ENCODE assay signal across 8 cellular contexts in genomic region chr2:37570773-37571570, GRCh38.
DNase-seq lines count a peak whose midpoint lies in the region; ATAC-seq and TF ChIP-seq lines count a peak whose summit lies in the region.

No MANE protein-coding gene starts in this region.

- H3K4me3 Mint-ChIP-seq in T-helper 2 cell treated with Interferon-gamma antibody and Interleukin-4, amounts not matched to agents 5 μg/mL and 100 μg/mL, for 36 hours = no peak overlapping the region

- no peaks in the 10 kb centered on the region for H3K9me3 Mint-ChIP-seq in T-helper 2 cell treated with Interferon-gamma antibody and Interleukin-4, amounts not matched to agents 5 μg/mL and 100 μg/mL, for 36 hours

- peaks cover 18% of the 10 kb centered on the region for H3K4me1 Mint-ChIP-seq in T-helper 2 cell treated with Interferon-gamma antibody and Interleukin-4, amounts not matched to agents 5 μg/mL and 100 μg/mL, for 36 hours (ENCODE audit: low read depth)

- no peaks in the 10 kb centered on the region for H3K27me3 ChIP-seq in left lung

- DNase-seq in activated T-cell treated with anti-CD3 and anti-CD28 coated beads for 48 hours (ENCODE audit: low read depth) (peak; percentile 57), activated T-cell treated with anti-CD3 and anti-CD28 coated beads for 4 hours (no peak), left lung (no peak), substantia nigra (lab: John Stamatoyannopoulos, UW) (no peak), ecto neural progenitor cell (ENCODE audit: low spot score) (no peak), SIG-M5 (lab: John Stamatoyannopoulos, UW) (no peak)
- peak; percentile 62 for DNase-seq in T-helper 2 cell treated with Interferon-gamma antibody and Interleukin-4, amounts not matched to agents 5 μg/mL and 100 μg/mL, for 36 hours (ENCODE audit: low spot score)

- TF ChIP-seq CTCF in left lung (IDR thresholded peaks at IDR 0.05) = no peak

- H3K27ac ChIP-seq in left lung (no peak overlapping the region), substantia nigra (ENCODE audit: low read depth, low read length, poor library complexity, severe bottlenecking) (no peak overlapping the region)

- ATAC-seq in HG02884 (IDR thresholded peaks at IDR 0.05; ENCODE audit: unreplicated experiment) (peak; percentile 83), left lung (peak; percentile 27)

- H3K36me3 Mint-ChIP-seq in T-helper 2 cell treated with Interferon-gamma antibody and Interleukin-4, amounts not matched to agents 5 μg/mL and 100 μg/mL, for 36 hours (ENCODE audit: low read depth) = no peaks in the 10 kb centered on the region

- H3K4me1 ChIP-seq in left lung = peaks cover 0 to 7% of the 10 kb centered on the region in 2 donors

- H3K27me3 Mint-ChIP-seq in T-helper 2 cell treated with Interferon-gamma antibody and Interleukin-4, amounts not matched to agents 5 μg/mL and 100 μg/mL, for 36 hours (ENCODE audit: low read depth) = peaks cover 9% of the 10 kb centered on the region

- H3K27ac Mint-ChIP-seq in T-helper 2 cell treated with Interferon-gamma antibody and Interleukin-4, amounts not matched to agents 5 μg/mL and 100 μg/mL, for 36 hours = no peak overlapping the region

- no peak overlapping the region for H3K4me3 ChIP-seq in left lung

- no peaks in the 10 kb centered on the region for H3K9me3 ChIP-seq in left lung

- no peaks in the 10 kb centered on the region for H3K36me3 ChIP-seq in left lung

- intact Hi-C loops in left lung (cut with DNase I) = no loop called here

Comparison
In these comparisons a context has a peak if more than half of its experiments do, and no peak if none do; other contexts are left out.
1. DNase-seq: peak in activated T-cell treated with anti-CD3 and anti-CD28 coated beads for 48 hours (single experiment) and T-helper 2 cell treated with Interferon-gamma antibody and Interleukin-4, amounts not matched to agents 5 μg/mL and 100 μg/mL, for 36 hours (single experiment); none in activated T-cell treated with anti-CD3 and anti-CD28 coated beads for 4 hours (single experiment), left lung (0 of 2), substantia nigra (0 of 49), ecto neural progenitor cell (single experiment) and SIG-M5 (single experiment).